27 cellular contexts compared by ENCODE assay signal in genomic region chr16:29720703-29721102, GRCh38. TPM values are rescaled to one million over a fixed set of nuclear protein-coding genes. Genes with fewer than 3 reads are reported as not detected.
DNase-seq lines count a peak whose midpoint lies in the region; ATAC-seq and TF ChIP-seq lines count a peak whose summit lies in the region.
"Had no signal": no experiment of that assay in that cellular context is flagged by ENCODE, and none has a peak within 500 bp of the region (broad histone marks: within the 10 kb centered on the region; RNA-seq: fewer than 3 reads in every experiment).

No MANE protein-coding gene starts in this region.

- TF ChIP-seq CTCF in NB4 (IDR thresholded peaks at IDR 0.05; ENCODE audit: low read depth, low read length) (no peak), progenitor cell of endocrine pancreas (IDR thresholded peaks at IDR 0.05; ENCODE audit: unreplicated experiment) (no peak), transverse colon (IDR thresholded peaks at IDR 0.05) (no peak)

- intact Hi-C loops in dendritic cell treated with granulocyte-macrophage colony-stimulating factor and Interleukin-4, amounts not matched to agents 40 ng/mL and 50 ng/mL, for 4 days (cut with micrococcal nuclease), result loop anchor here (10.0 kb wide), 1 partner anchor 76 kb away; no protein-coding TSS in a partner anchor
- intact Hi-C loops in transverse colon (cut with DNase I; ENCODE audit: low total_unique reads), result no loop called here

- H3K36me3 ChIP-seq in transverse colon, result no peaks in the 10 kb centered on the region
- H3K36me3 ChIP-seq: heart left ventricle, left lung, tibial nerve had no signal

- peak overlapping the region; percentile 37 for H3K27ac Mint-ChIP-seq in dendritic cell treated with granulocyte-macrophage colony-stimulating factor and Interleukin-4, amounts not matched to agents 40 ng/mL and 50 ng/mL, for 4 days
- peak overlapping the region; percentile 85 for H3K27ac Mint-ChIP-seq in progenitor cell of endocrine pancreas
- H3K27ac Mint-ChIP-seq: activated CD4-positive, alpha-beta T cell treated with anti-CD3 and anti-CD28 coated beads for 36 hours; activated CD8-positive, alpha-beta memory T cell treated with anti-CD3 and anti-CD28 coated beads, Interleukin-2, amount 10 ng/mL, durations not matched to agents 7 days and 5 days; activated naive CD8-positive, alpha-beta T cell; activated T-helper 1 cell treated with anti-CD3 and anti-CD28 coated beads, Interleukin-12 subunit alpha, Interleukin-12 subunit beta, Interleukin-2, Interleukin-4 antibody, amounts not matched to agents 30 ng/mL and 10 ng/mL and 1 ng/mL, durations not matched to agents 14 hours and 24 hours and 36 hours had no signal

- in situ Hi-C loops in transverse colon (cut with MboI; ENCODE audit: low pct_ligation_motif_present in 1 of 4, low pct_unique_long_range_greater_than_20kb in 1 of 4, low sequenced_read_pairs in 3 of 4), result no loop called here

- ATAC-seq in GM21515 (IDR thresholded peaks at IDR 0.05; ENCODE audit: unreplicated experiment), result no peak
- ATAC-seq: activated CD4-positive, alpha-beta T cell treated with anti-CD3 and anti-CD28 coated beads for 36 hours; activated CD8-positive, alpha-beta memory T cell treated with anti-CD3 and anti-CD28 coated beads, Interleukin-2, amount 10 ng/mL, durations not matched to agents 7 days and 5 days; stimulated activated naive CD8-positive, alpha-beta T cell treated with anti-CD3 and anti-CD28 coated beads, Interleukin-15, Interleukin-2, amounts not matched to agents 100 U/mL and 50 U/mL, for 24 hours had no signal

- H3K9me3 Mint-ChIP-seq in dendritic cell treated with granulocyte-macrophage colony-stimulating factor and Interleukin-4, amounts not matched to agents 40 ng/mL and 50 ng/mL, for 4 days, result no peaks in the 10 kb centered on the region
- no peaks in the 10 kb centered on the region for H3K9me3 Mint-ChIP-seq in progenitor cell of endocrine pancreas (ENCODE audit: low read depth)
- H3K9me3 Mint-ChIP-seq: activated T-helper 1 cell treated with anti-CD3 and anti-CD28 coated beads, Interleukin-12 subunit alpha, Interleukin-12 subunit beta, Interleukin-2, Interleukin-4 antibody, amounts not matched to agents 30 ng/mL and 10 ng/mL and 1 ng/mL, durations not matched to agents 14 hours and 24 hours and 36 hours had no signal

- no peak overlapping the region for H3K4me3 Mint-ChIP-seq in dendritic cell treated with granulocyte-macrophage colony-stimulating factor and Interleukin-4, amounts not matched to agents 40 ng/mL and 50 ng/mL, for 4 days
- H3K4me3 Mint-ChIP-seq in progenitor cell of endocrine pancreas (ENCODE audit: low read depth), result no peak overlapping the region
- H3K4me3 Mint-ChIP-seq: activated CD4-positive, alpha-beta T cell treated with anti-CD3 and anti-CD28 coated beads for 36 hours; activated CD8-positive, alpha-beta memory T cell treated with anti-CD3 and anti-CD28 coated beads, Interleukin-2, amount 10 ng/mL, durations not matched to agents 7 days and 5 days; activated naive CD8-positive, alpha-beta T cell; activated T-helper 1 cell treated with anti-CD3 and anti-CD28 coated beads, Interleukin-12 subunit alpha, Interleukin-12 subunit beta, Interleukin-2, Interleukin-4 antibody, amounts not matched to agents 30 ng/mL and 10 ng/mL and 1 ng/mL, durations not matched to agents 14 hours and 24 hours and 36 hours had no signal

- DNase-seq in SKM-1 treated with dmso at 0.1 percent for 144 hours (lab: John Stamatoyannopoulos, UW; ENCODE audit: unreplicated experiment) (peak; percentile 42), SKM-1 (lab: John Stamatoyannopoulos, UW; ENCODE audit: unreplicated experiment) (no peak), NB4 (ENCODE audit: low read depth) (peak; percentile 91), progenitor cell of endocrine pancreas (ENCODE audit: low spot score, unreplicated experiment) (no peak), NCI-H2171 (lab: John Stamatoyannopoulos, UW) (no peak), transverse colon (no peak)
- DNase-seq: 8988T; activated CD4-positive, alpha-beta T cell treated with anti-CD3 and anti-CD28 coated beads for 36 hours; activated CD8-positive, alpha-beta memory T cell treated with anti-CD3 and anti-CD28 coated beads, Interleukin-2, amount 10 ng/mL, durations not matched to agents 7 days and 5 days; Calu3; EL; heart left ventricle; left lung; midbrain; NCI-H1105 treated with DMSO at 0.1 percent for 48 hours; NCI-H510A; NK-92 treated with Interleukin-12 subunit alpha and Interleukin-12 subunit beta, amount 100 ng/mL, for 24 hours; psoas muscle; small intestine; stimulated activated CD4-positive, alpha-beta T cell treated with anti-CD3 and anti-CD28 coated beads, Interleukin-2, amount 100 ng/mL, for 48 hours; stimulated activated naive CD8-positive, alpha-beta T cell treated with anti-CD3 and anti-CD28 coated beads, Interleukin-15, Interleukin-2, amounts not matched to agents 100 U/mL and 50 U/mL, for 24 hours had no signal

- H3K27me3 ChIP-seq in transverse colon, result no peaks in the 10 kb centered on the region
- H3K27me3 ChIP-seq: heart left ventricle, left lung, tibial nerve had no signal

- H3K4me3 ChIP-seq in NB4 (ENCODE audit: low read depth, low read length) (peak overlapping the region; percentile 21), transverse colon (no peak overlapping the region)
- H3K4me3 ChIP-seq: heart left ventricle, left lung, psoas muscle, tibial nerve had no signal

- H3K36me3 Mint-ChIP-seq in dendritic cell treated with granulocyte-macrophage colony-stimulating factor and Interleukin-4, amounts not matched to agents 40 ng/mL and 50 ng/mL, for 4 days (ENCODE audit: low read depth), result no peaks in the 10 kb centered on the region
- peaks cover 1% of the 10 kb centered on the region for H3K36me3 Mint-ChIP-seq in progenitor cell of endocrine pancreas (ENCODE audit: insufficient read depth)
- H3K36me3 Mint-ChIP-seq: activated CD8-positive, alpha-beta memory T cell treated with anti-CD3 and anti-CD28 coated beads, Interleukin-2, amount 10 ng/mL, durations not matched to agents 7 days and 5 days; activated naive CD8-positive, alpha-beta T cell had no signal

- peaks cover 2% of the 10 kb centered on the region for H3K27me3 Mint-ChIP-seq in dendritic cell treated with granulocyte-macrophage colony-stimulating factor and Interleukin-4, amounts not matched to agents 40 ng/mL and 50 ng/mL, for 4 days
- H3K27me3 Mint-ChIP-seq in progenitor cell of endocrine pancreas, result no peaks in the 10 kb centered on the region
- H3K27me3 Mint-ChIP-seq: activated CD4-positive, alpha-beta T cell treated with anti-CD3 and anti-CD28 coated beads for 36 hours; activated CD8-positive, alpha-beta memory T cell treated with anti-CD3 and anti-CD28 coated beads, Interleukin-2, amount 10 ng/mL, durations not matched to agents 7 days and 5 days; activated naive CD8-positive, alpha-beta T cell had no signal

- H3K9me3 ChIP-seq in transverse colon, result no peaks in the 10 kb centered on the region
- H3K9me3 ChIP-seq: heart left ventricle, left lung, psoas muscle, tibial nerve had no signal

- peaks cover 0 to 3% (median 0%) of the 10 kb centered on the region in 4 donors for H3K4me1 ChIP-seq in transverse colon
- H3K4me1 ChIP-seq: heart left ventricle, left lung, psoas muscle had no signal

- TF ChIP-seq EP300 in transverse colon (IDR thresholded peaks at IDR 0.05; ENCODE audit: low read depth), result no peak

- 84 to 86% methylated on average over 1 to 5 of the region's 5 CpGs for WGBS in transverse colon (ENCODE audit: low coverage in 1 of 2), 2 donors

- H3K4me1 Mint-ChIP-seq in dendritic cell treated with granulocyte-macrophage colony-stimulating factor and Interleukin-4, amounts not matched to agents 40 ng/mL and 50 ng/mL, for 4 days (ENCODE audit: low read depth), result peaks cover 12% of the 10 kb centered on the region
- peaks cover 11% of the 10 kb centered on the region for H3K4me1 Mint-ChIP-seq in progenitor cell of endocrine pancreas (ENCODE audit: low read depth)

- H3K27ac ChIP-seq in transverse colon, result no peak overlapping the region
- H3K27ac ChIP-seq: heart left ventricle, KMS-11, left lung, psoas muscle, tibial nerve had no signal

- TF ChIP-seq POLR2A in NB4 (IDR thresholded peaks at IDR 0.05; ENCODE audit: extremely low read depth, insufficient read length), result no peak
- no peak for TF ChIP-seq POLR2A in transverse colon (IDR thresholded peaks at IDR 0.05)

RNA-seq across cellular contexts. Expression of gene C16orf54, which starts 25.1 kb away (rescaled TPM):
- total RNA-seq in progenitor cell of endocrine pancreas (0.17 and 0.38 TPM in 2 replicates), transverse colon (1 to 10 TPM in 3 of 4 donors, not detected in 1; 3.0 to 8.2 (median 3.8) TPM)
- total RNA-seq: Calu3 had no signal

RNA-seq across cellular contexts. Expression of gene QPRT, which starts 41.7 kb away (rescaled TPM):
- 106 and 115 TPM in 2 replicates for total RNA-seq in progenitor cell of endocrine pancreas
- total RNA-seq in transverse colon, result 10 to 100 TPM; 14.3 to 65.8 (median 26.3) TPM

RNA-seq across cellular contexts. Expression of gene ZG16, which starts 57.4 kb away (rescaled TPM):
- total RNA-seq in progenitor cell of endocrine pancreas, result not detected in 2 replicates
- 1,000 to 10,000 TPM in 1 of 4 donors, 100 to 1,000 TPM in 1, 10 to 100 TPM in 2; 73.4 to 1,268 (median 104) TPM for total RNA-seq in transverse colon
- total RNA-seq: activated CD4-positive, alpha-beta T cell treated with anti-CD3 and anti-CD28 coated beads for 36 hours; activated CD8-positive, alpha-beta memory T cell treated with anti-CD3 and anti-CD28 coated beads, Interleukin-2, amount 10 ng/mL, durations not matched to agents 7 days and 5 days; activated T-helper 1 cell treated with anti-CD3 and anti-CD28 coated beads, Interleukin-12 subunit alpha, Interleukin-12 subunit beta, Interleukin-2, Interleukin-4 antibody, amounts not matched to agents 30 ng/mL and 10 ng/mL and 1 ng/mL, durations not matched to agents 14 hours and 24 hours and 36 hours; Calu3; heart left ventricle; left lung; psoas muscle; tibial nerve had no signal

RNA-seq across cellular contexts. Expression of gene SPN, which starts 57.7 kb away (rescaled TPM):
- total RNA-seq in progenitor cell of endocrine pancreas (0.19 and 0.20 TPM in 2 replicates), transverse colon (1 to 10 TPM in 2 of 4 donors, under 1 TPM in 2; 0.20 to 3.7 (median 1.1) TPM)
- total RNA-seq: Calu3 had no signal

Comparison
In these comparisons a context has a peak if more than half of its experiments do, and no peak if none do; other contexts are left out.
1. DNase-seq: peak in SKM-1 treated with dmso at 0.1 percent for 144 hours (single experiment) and NB4 (single experiment); none in SKM-1 (single experiment), progenitor cell of endocrine pancreas (single experiment), NCI-H2171 (single experiment) and transverse colon (single experiment).
2. RNA of gene ZG16, which starts 57.4 kb away (total RNA-seq): 73.4 to 1,268 TPM in transverse colon; not detected in progenitor cell of endocrine pancreas; every median in the first group is over 10 times any median in the second.